In genomic region chr22:30325724-30326703, GRCh38 we compare ENCODE assay signal across 9 cellular contexts. TPM values are rescaled to one million over a fixed set of nuclear protein-coding genes. Genes with fewer than 3 reads are reported as not detected.
DNase-seq lines count a peak whose midpoint lies in the region; ATAC-seq and TF ChIP-seq lines count a peak whose summit lies in the region.
"Had no signal": no experiment of that assay in that cellular context is flagged by ENCODE, and none has a peak within 500 bp of the region (broad histone marks: within the 10 kb centered on the region; RNA-seq: fewer than 3 reads in every experiment).

No MANE protein-coding gene starts in this region.

- peak; percentile 22 for ATAC-seq in HG03439 (IDR thresholded peaks at IDR 0.05; ENCODE audit: unreplicated experiment)
- peak; percentile 36 to 41 for ATAC-seq in activated T-cell treated with anti-CD3 and anti-CD28 coated beads, Interleukin-2, amount 50 U/mL, for 72 hours (replicated peaks in 1 of 2)
- peak; percentile 19 to 63 (median 51) for ATAC-seq in heart left ventricle
- peak; percentile 50 for ATAC-seq in sciatic nerve

- H3K9me3 ChIP-seq in BE2C, result no peaks in the 10 kb centered on the region
- no peaks in the 10 kb centered on the region for H3K9me3 ChIP-seq in heart left ventricle

- peak overlapping the region; percentile 80 to 90 for H3K4me3 Mint-ChIP-seq in activated T-cell treated with anti-CD3 and anti-CD28 coated beads, Interleukin-2, amount 50 U/mL, for 72 hours

- peaks cover 4 to 8% of the 10 kb centered on the region in 2 donors for H3K36me3 Mint-ChIP-seq in activated T-cell treated with anti-CD3 and anti-CD28 coated beads, Interleukin-2, amount 50 U/mL, for 72 hours (ENCODE audit: insufficient read depth in 2 of 2)

- WGBS in heart left ventricle, 4 donors, result 13 to 18% (median 14%) methylated on average over 43 to 48 of the region's 48 CpGs

- no peak for TF ChIP-seq POLR2A in heart left ventricle (IDR thresholded peaks at IDR 0.05)

- intact Hi-C loops in heart left ventricle (cut with DNase I) (loop anchor here in 9 of 10 donors (1.0 to 5.0 kb wide), 8 partner anchors 31 to 61 kb away; partner anchors contain the start of genes CASTOR1 (in 6 of the 9), RNF215 (in 2 of the 9), CCDC157 (in 1 of the 9) and SF3A1 (in 1 of the 9)), sciatic nerve (cut with DNase I) (no loop called here)

- H3K27me3 ChIP-seq in BE2C, result no peaks in the 10 kb centered on the region
- no peaks in the 10 kb centered on the region for H3K27me3 ChIP-seq in heart left ventricle

- peak overlapping the region; percentile 80 for H3K27ac Mint-ChIP-seq in activated T-cell treated with anti-CD3 and anti-CD28 coated beads, Interleukin-2, amount 50 U/mL, for 72 hours

- no peak for TF ChIP-seq CTCF in BE2C (IDR thresholded peaks at IDR 0.05; ENCODE audit: low read depth, low read length)
- no peak for TF ChIP-seq CTCF in heart left ventricle (IDR thresholded peaks at IDR 0.05)

- DNase-seq in BE2C (no peak), GM19238 (ENCODE audit: insufficient read length, low spot score) (peak; percentile 40), heart left ventricle (peak in 4 of 5 donors; percentile 48 to 66 (median 50)), sciatic nerve (ENCODE audit: low spot score) (peak; percentile 68), pons (ENCODE audit: low spot score) (no peak), RPMI8226 (no peak)
- DNase-seq in activated T-cell treated with anti-CD3 and anti-CD28 coated beads, Interleukin-2, amount 50 U/mL, for 72 hours, result peak; percentile 38 to 39

- peaks cover 62% of the 10 kb centered on the region for H3K4me1 Mint-ChIP-seq in activated T-cell treated with anti-CD3 and anti-CD28 coated beads, Interleukin-2, amount 50 U/mL, for 72 hours (ENCODE audit: low read depth)

- no peaks in the 10 kb centered on the region for H3K9me3 Mint-ChIP-seq in activated T-cell treated with anti-CD3 and anti-CD28 coated beads, Interleukin-2, amount 50 U/mL, for 72 hours

- H3K36me3 ChIP-seq in BE2C (peaks cover 5% of the 10 kb centered on the region; the same call in 1 of the 2 replicates), heart left ventricle (peaks cover 0 to 14% (median 5%) of the 10 kb centered on the region in 9 donors)

- H3K27ac ChIP-seq in heart left ventricle, result peak overlapping the region; percentile 48 to 95 (median 88)

- H3K4me1 ChIP-seq in BE2C (peaks cover 6% of the 10 kb centered on the region; the same call in 1 of the 2 replicates), heart left ventricle (peaks cover 8 to 59% (median 45%) of the 10 kb centered on the region in 12 donors)

- H3K4me3 ChIP-seq in BE2C (ENCODE audit: low read depth, low read length) (peak overlapping the region; percentile 69), heart left ventricle (peak overlapping the region; percentile 64 to 100 (median 94))

- no peaks in the 10 kb centered on the region for H3K27me3 Mint-ChIP-seq in activated T-cell treated with anti-CD3 and anti-CD28 coated beads, Interleukin-2, amount 50 U/mL, for 72 hours (ENCODE audit: low read depth)

RNA-seq across cellular contexts. Expression of gene TBC1D10A, which starts 0.7 kb away (rescaled TPM):
- 2.9 TPM for polyA plus RNA-seq in BE2C (2012; ENCODE audit: insufficient read depth, insufficient read length, low read depth)
- 10 to 100 TPM; 25.6 to 30.0 TPM for total RNA-seq in activated T-cell treated with anti-CD3 and anti-CD28 coated beads, Interleukin-2, amount 50 U/mL, for 72 hours
- total RNA-seq in heart left ventricle (10 to 100 TPM in 1 of 9 donors, 1 to 10 TPM in 8; 4.3 to 10.1 (median 7.1) TPM), sciatic nerve (29.4 TPM)
- polyA plus RNA-seq in heart left ventricle, result 1 to 10 TPM; 4.5 to 9.5 TPM

RNA-seq across cellular contexts. Expression of gene SF3A1, which starts 30.7 kb away (rescaled TPM):
- polyA plus RNA-seq in BE2C (2012; ENCODE audit: insufficient read depth, insufficient read length, low read depth), result 394 TPM
- 100 to 1,000 TPM; 298 to 325 TPM for total RNA-seq in activated T-cell treated with anti-CD3 and anti-CD28 coated beads, Interleukin-2, amount 50 U/mL, for 72 hours
- 100 to 1,000 TPM in 4 of 9 donors, 10 to 100 TPM in 5; 57.7 to 142 (median 99.2) TPM for total RNA-seq in heart left ventricle
- 10 to 100 TPM; 11.4 to 31.3 TPM for polyA plus RNA-seq in heart left ventricle
- total RNA-seq in sciatic nerve, result 138 TPM

RNA-seq across cellular contexts. Expression of gene CCDC157, which starts 30.8 kb away (rescaled TPM):
- polyA plus RNA-seq in BE2C (2012; ENCODE audit: insufficient read depth, insufficient read length, low read depth), result 3.4 TPM
- total RNA-seq in activated T-cell treated with anti-CD3 and anti-CD28 coated beads, Interleukin-2, amount 50 U/mL, for 72 hours, result 1 to 10 TPM; 3.2 to 3.7 TPM
- total RNA-seq in heart left ventricle, result 1 to 10 TPM in 5 of 9 donors, under 1 TPM in 4; 0.45 to 1.7 (median 1.1) TPM
- polyA plus RNA-seq in heart left ventricle, result 1 to 10 TPM in 1 of 2 donors, under 1 TPM in 1; 0.42 to 1.4 TPM
- total RNA-seq in sciatic nerve, result 0.71 TPM

RNA-seq across cellular contexts. Expression of gene CASTOR1, which starts 36.7 kb away (rescaled TPM):
- 3.8 TPM for polyA plus RNA-seq in BE2C (2012; ENCODE audit: insufficient read depth, insufficient read length, low read depth)
- total RNA-seq in activated T-cell treated with anti-CD3 and anti-CD28 coated beads, Interleukin-2, amount 50 U/mL, for 72 hours, result 1 to 10 TPM; 6.2 to 7.4 TPM
- total RNA-seq in heart left ventricle, result 10 to 100 TPM in 3 of 9 donors, 1 to 10 TPM in 6; 3.8 to 16.6 (median 7.1) TPM
- polyA plus RNA-seq in heart left ventricle, result 10 to 100 TPM in 1 of 2 donors, 1 to 10 TPM in 1; 7.0 to 10.2 TPM
- total RNA-seq in sciatic nerve, result 15.9 TPM

RNA-seq across cellular contexts. Expression of gene OSM, which starts 59.4 kb away (rescaled TPM):
- not detected for polyA plus RNA-seq in BE2C (2012; ENCODE audit: insufficient read depth, insufficient read length, low read depth)
- total RNA-seq in activated T-cell treated with anti-CD3 and anti-CD28 coated beads, Interleukin-2, amount 50 U/mL, for 72 hours, result 10 to 100 TPM; 20.9 to 21.9 TPM
- total RNA-seq in heart left ventricle (1 to 10 TPM in 2 of 9 donors, under 1 TPM in 5, not detected in 2; 0.17 to 5.0 (median 0.42) TPM), sciatic nerve (6.4 TPM)
- polyA plus RNA-seq in heart left ventricle, result under 1 TPM; 0.25 to 0.27 TPM
- total RNA-seq: HT1080 had no signal

Comparison
In these comparisons a context has a peak if more than half of its experiments do, and no peak if none do; other contexts are left out.
1. DNase-seq: peak in GM19238 (single experiment), activated T-cell treated with anti-CD3 and anti-CD28 coated beads, Interleukin-2, amount 50 U/mL, for 72 hours (2 of 2), heart left ventricle (4 of 5) and sciatic nerve (single experiment); none in BE2C (single experiment), pons (single experiment) and RPMI8226 (single experiment).
2. Peak in every context shown above with its lines, with median percentiles within 50 percentile points of each other: ATAC-seq.